In the genomic region with DNA sequence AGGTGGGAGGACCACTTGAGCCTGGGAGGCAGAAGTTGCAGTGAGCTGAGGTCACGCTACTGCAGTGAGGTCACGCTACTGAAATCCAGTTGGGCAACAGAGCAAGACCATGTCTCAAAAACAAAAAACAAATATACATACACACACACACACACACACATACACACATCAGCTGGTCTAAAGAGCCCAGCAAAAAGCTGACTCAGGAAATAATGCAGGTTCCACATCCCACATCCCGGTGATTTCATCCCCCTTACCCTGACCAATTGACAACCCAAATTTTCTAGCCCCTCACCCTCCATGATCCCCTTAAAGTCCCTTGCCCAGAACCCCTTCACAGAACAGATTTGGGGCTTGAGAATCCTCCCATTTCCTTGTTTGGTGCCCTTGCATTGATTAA, we compare ENCODE assay signal across 33 cellular contexts. TPM values are rescaled to one million over a fixed set of nuclear protein-coding genes. Genes with fewer than 3 reads are reported as not detected.
"Had no signal": no experiment of that assay in that cellular context is flagged by ENCODE, and none has a peak within 500 bp of the region (broad histone marks: within the 10 kb centered on the region; RNA-seq: fewer than 3 reads in every experiment).

No MANE protein-coding gene starts in this region.

- H2AFZ ChIP-seq: neural progenitor cell, parathyroid adenoma had no signal

- H3K4me3 ChIP-seq: neural progenitor cell, ovary, psoas muscle, skin epidermis, smooth muscle cell, spleen, suprapubic skin, testis, tibial artery, transverse colon, upper lobe of right lung, uterus had no signal

- H3K9ac ChIP-seq: neural progenitor cell, parathyroid adenoma had no signal

- H3K9me3 ChIP-seq: ovary, psoas muscle, spleen, suprapubic skin, testis, tibial artery, transverse colon, upper lobe of right lung, uterus had no signal

- H3K4me1 ChIP-seq: neural progenitor cell, parathyroid adenoma, psoas muscle, spleen, suprapubic skin, testis, transverse colon, upper lobe of right lung, uterus had no signal

- ATAC-seq: natural killer cell; psoas muscle; right cardiac atrium; sciatic nerve; stimulated activated memory B cell treated with anti-CD40 and anti-IgM and Interleukin-4, amounts not matched to agents 10 μg/mL and 1 μg/mL and 100 μg/mL, for 72 hours; stimulated activated naive CD8-positive, alpha-beta T cell treated with anti-CD3 and anti-CD28 coated beads, Interleukin-15, amount 100 ng/mL, for 72 hours; stimulated activated naive CD8-positive, alpha-beta T cell treated with anti-CD3 and anti-CD28 coated beads, Interleukin-15, Interleukin-2, amounts not matched to agents 100 U/mL and 50 U/mL, for 24 hours; upper lobe of right lung had no signal

- H3K27ac ChIP-seq: neural progenitor cell, ovary, parathyroid adenoma, psoas muscle, skin epidermis, spleen, suprapubic skin, testis, tibial artery, transverse colon, upper lobe of right lung, uterus had no signal

- H3K36me3 ChIP-seq: neural progenitor cell, ovary, spleen, suprapubic skin, tibial artery, transverse colon, upper lobe of right lung, uterus had no signal

- H3K27me3 ChIP-seq: ovary, testis, tibial artery, transverse colon, upper lobe of right lung, uterus had no signal

- H3K4me2 ChIP-seq: neural progenitor cell, smooth muscle cell had no signal

- H3K79me2 ChIP-seq: parathyroid adenoma had no signal

- DNase-seq: natural killer cell; occipital lobe; ovary; posterior cingulate gyrus; psoas muscle; right cardiac atrium; spleen; stimulated activated CD4-positive, alpha-beta T cell treated with anti-CD3 and anti-CD28 coated beads, Interleukin-12 subunit alpha, Interleukin-12 subunit beta, amount 100 ng/mL, for 4 hours; stimulated activated CD4-positive, alpha-beta T cell treated with anti-CD3 and anti-CD28 coated beads, Interleukin-1b, Interleukin-23, amount 100 ng/mL, for 48 hours; stimulated activated CD4-positive, alpha-beta T cell treated with anti-CD3 and anti-CD28 coated beads, Interleukin-4, amount 100 ng/mL, for 1 hour; stimulated activated CD4-positive, alpha-beta T cell treated with anti-CD3 and anti-CD28 coated beads, Interleukin-4, amount 100 ng/mL, for 4 hours; stimulated activated CD8-positive, alpha-beta memory T cell treated with anti-CD3 and anti-CD28 coated beads, Interleukin-4, amount 100 ng/mL, for 48 hours; stimulated activated naive CD4-positive, alpha-beta T cell; stimulated activated naive CD8-positive, alpha-beta T cell treated with anti-CD3 and anti-CD28 coated beads, Interleukin-15, amount 100 ng/mL, for 72 hours; stimulated activated naive CD8-positive, alpha-beta T cell treated with anti-CD3 and anti-CD28 coated beads, Interleukin-15, Interleukin-2, amounts not matched to agents 100 U/mL and 50 U/mL, for 24 hours; substantia nigra; testis; tibial artery; transverse colon; upper lobe of right lung; uterus had no signal

RNA-seq across cellular contexts. Expression of a gene that starts 11.9 kb away (rescaled TPM):
- total RNA-seq: natural killer cell, osteoblast, ovary, progenitor cell of endocrine pancreas, psoas muscle, renal cortical epithelial cell, right cardiac atrium, sciatic nerve, smooth muscle cell, suprapubic skin, transverse colon, upper lobe of right lung, urinary bladder had no signal
- polyA plus RNA-seq: neural cell, ovary, psoas muscle, right cardiac atrium, smooth muscle cell, spleen had no signal

RNA-seq across cellular contexts. Expression of a gene that starts 56.4 kb away (rescaled TPM):
- total RNA-seq: natural killer cell, osteoblast, progenitor cell of endocrine pancreas, psoas muscle, renal cortical epithelial cell, right cardiac atrium, smooth muscle cell, testis, transverse colon, upper lobe of right lung had no signal
- polyA plus RNA-seq: neural cell, smooth muscle cell had no signal
